Comparison of ENCODE assay signal across 9 cellular contexts in genomic region chr3:159520638-159521037, GRCh38.
"Had no signal": no experiment of that assay in that cellular context is flagged by ENCODE, and none has a peak within 500 bp of the region (broad histone marks: within the 10 kb centered on the region; RNA-seq: fewer than 3 reads in every experiment).

No MANE protein-coding gene starts in this region.

- H3K27ac ChIP-seq: GM23248 had no signal

- H3K27ac Mint-ChIP-seq: HFFc6 had no signal

- H3K9ac ChIP-seq: GM23248 had no signal

- H3K9me3 ChIP-seq: HAP-1 had no signal

- ATAC-seq: HCT116 had no signal

- H3K36me3 ChIP-seq: HAP-1 had no signal

- H3K9me3 Mint-ChIP-seq: H9, HFFc6 had no signal

- DNase-seq: GM23248, GOT3, H7, H9, HCEC 1CT, HFFc6 had no signal

- FAIRE-seq: H1 had no signal

- H3K4me1 Mint-ChIP-seq: H9 had no signal

- H3K4me3 ChIP-seq: GM23248, HAP-1 had no signal

- H3K4me1 ChIP-seq: HAP-1 had no signal

- H3K4me3 Mint-ChIP-seq: H9, HFFc6 had no signal

- H2AFZ ChIP-seq: GM23248 had no signal
